ENCODE assay signal across 34 cellular contexts in the genomic region with DNA sequence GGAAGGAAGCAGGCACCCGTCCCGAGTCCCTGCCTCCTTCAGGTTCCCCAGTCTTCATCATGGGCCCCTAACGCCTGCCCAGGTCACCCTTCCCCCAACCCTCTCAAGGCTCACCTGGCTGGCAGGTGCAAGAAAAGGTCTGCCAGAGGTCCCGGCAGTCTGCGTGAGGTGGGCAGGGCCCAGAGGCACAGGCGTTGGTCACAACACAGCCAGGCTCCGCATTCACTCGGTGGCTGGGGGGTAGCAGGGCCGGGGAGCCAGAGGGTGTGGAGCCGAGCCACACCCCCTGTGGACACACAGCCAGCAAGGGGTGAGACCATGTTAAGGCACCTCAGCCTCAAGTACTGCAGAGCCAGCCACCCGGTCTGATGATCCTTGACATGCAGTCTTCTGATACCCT. TPM values are rescaled to one million over a fixed set of nuclear protein-coding genes. Genes with fewer than 3 reads are reported as not detected.
"Had no signal": no experiment of that assay in that cellular context is flagged by ENCODE, and none has a peak within 500 bp of the region (broad histone marks: within the 10 kb centered on the region; RNA-seq: fewer than 3 reads in every experiment).

No MANE protein-coding gene starts in this region.

- FAIRE-seq: colon, endometrium, endothelial cell of umbilical vein, frontal cortex had no signal

- H3K36me3 ChIP-seq: colonic mucosa, esophagus muscularis mucosa, esophagus squamous epithelium, gastrocnemius medialis, gastroesophageal sphincter, heart left ventricle, heart right ventricle had no signal

- H3K9me3 Mint-ChIP-seq: dendritic cell treated with granulocyte-macrophage colony-stimulating factor and Interleukin-4, amounts not matched to agents 40 ng/mL and 50 ng/mL, for 4 days; effector memory CD8-positive, alpha-beta T cell; endodermal cell had no signal

- H3K27ac ChIP-seq: colonic mucosa, coronary artery, dorsolateral prefrontal cortex, epithelial cell of prostate, esophagus muscularis mucosa, esophagus squamous epithelium, foreskin keratinocyte, gastrocnemius medialis, gastroesophageal sphincter, heart left ventricle, heart right ventricle had no signal

- H3K4me3 Mint-ChIP-seq: dendritic cell treated with granulocyte-macrophage colony-stimulating factor and Interleukin-4, amounts not matched to agents 40 ng/mL and 50 ng/mL, for 4 days; effector memory CD8-positive, alpha-beta T cell; endodermal cell had no signal

- H3K27me3 Mint-ChIP-seq: effector memory CD8-positive, alpha-beta T cell had no signal

- H3K4me1 ChIP-seq: colonic mucosa, foreskin keratinocyte had no signal

- H3K4me1 Mint-ChIP-seq: endodermal cell had no signal

- H3K27me3 ChIP-seq: colonic mucosa, dorsolateral prefrontal cortex, esophagus muscularis mucosa, foreskin keratinocyte, gastrocnemius medialis, gastroesophageal sphincter, heart left ventricle, heart right ventricle had no signal

- ATAC-seq: effector memory CD8-positive, alpha-beta T cell; esophagus mucosa; foreskin keratinocyte; gastrocnemius medialis; gastroesophageal sphincter; heart left ventricle; heart right ventricle had no signal

- DNase-seq: colonic mucosa; cortex of kidney; dermis blood vessel endothelial cell; dorsolateral prefrontal cortex; effector CD4-positive, alpha-beta T cell; effector CD8-positive, alpha-beta T cell; effector memory CD4-positive, alpha-beta T cell; effector memory CD8-positive, alpha-beta T cell; endodermal cell; erythroblast; esophagus squamous epithelium; foreskin fibroblast; foreskin keratinocyte; foreskin melanocyte; gastrocnemius medialis; glutamatergic neuron; head of caudate nucleus; heart left ventricle; heart right ventricle had no signal

- H3K9me3 ChIP-seq: colonic mucosa, esophagus muscularis mucosa, esophagus squamous epithelium, gastrocnemius medialis, gastroesophageal sphincter, heart left ventricle, heart right ventricle had no signal

- H3K27ac Mint-ChIP-seq: dendritic cell treated with granulocyte-macrophage colony-stimulating factor and Interleukin-4, amounts not matched to agents 40 ng/mL and 50 ng/mL, for 4 days; effector memory CD8-positive, alpha-beta T cell; endodermal cell had no signal

- H3K4me3 ChIP-seq: colonic mucosa, coronary artery, dorsolateral prefrontal cortex, esophagus muscularis mucosa, esophagus squamous epithelium, gastrocnemius medialis, gastroesophageal sphincter, heart left ventricle, heart right ventricle had no signal

RNA-seq across cellular contexts. Expression of a gene that starts 30.2 kb away (rescaled TPM):
- total RNA-seq: dermis blood vessel endothelial cell, dorsolateral prefrontal cortex, endothelial cell of umbilical vein, epithelial cell of proximal tubule, esophagus mucosa, esophagus muscularis mucosa, esophagus squamous epithelium, fibroblast of lung, fibroblast of villous mesenchyme, frontal cortex, gastrocnemius medialis, gastroesophageal sphincter, glomerular endothelial cell, heart left ventricle, heart right ventricle had no signal
- polyA plus RNA-seq: endothelial cell of umbilical vein, esophagus, fibroblast of lung, heart left ventricle, heart right ventricle had no signal
